23 cellular contexts compared by ENCODE assay signal in the genomic region with DNA sequence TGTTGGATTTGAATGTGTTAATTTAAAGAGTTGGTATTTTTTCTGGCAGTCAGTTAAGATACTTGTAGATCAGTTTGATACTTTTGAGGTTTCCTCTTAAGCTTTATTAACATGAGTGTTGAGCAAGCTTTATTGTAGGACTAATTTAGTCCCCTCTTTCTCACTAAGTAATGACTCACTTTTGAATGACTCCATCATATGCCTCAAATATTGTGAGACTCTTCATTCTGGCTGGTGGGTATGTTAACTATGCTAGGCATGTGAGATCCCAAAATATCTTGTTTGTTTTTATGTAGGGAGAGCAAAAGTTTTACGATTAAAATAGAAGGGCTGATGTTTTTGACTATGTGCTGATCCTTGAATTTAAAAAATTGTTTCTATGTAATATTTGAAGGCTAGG.
"Had no signal": no experiment of that assay in that cellular context is flagged by ENCODE, and none has a peak within 500 bp of the region (broad histone marks: within the 10 kb centered on the region; RNA-seq: fewer than 3 reads in every experiment).

No MANE protein-coding gene starts in this region.

- H3K4me3 ChIP-seq: sigmoid colon, smooth muscle cell, upper lobe of right lung had no signal

- FAIRE-seq: endothelial cell of umbilical vein, kidney had no signal

- H3K27me3 ChIP-seq: brain microvascular endothelial cell, sigmoid colon, upper lobe of right lung had no signal

- DNase-seq: activated B cell treated with CpG ODN at 0.5 μM for 24 hours; activated naive CD4-positive, alpha-beta T cell treated with Interleukin-2 at 50 U/mL for 16 hours; activated T-cell treated with anti-CD3 and anti-CD28 coated beads for 4 hours; activated T-cell treated with anti-CD3 and anti-CD28 coated beads, Interleukin-2, amount 50 U/mL, for 72 hours; anterior cingulate cortex; brain microvascular endothelial cell; central memory CD4-positive, alpha-beta T cell; head of caudate nucleus; hypothalamus; immature natural killer cell; kidney; left colon; sigmoid colon; stimulated activated CD4-positive, alpha-beta T cell treated with anti-CD3 and anti-CD28 coated beads, Interleukin-1b, Interleukin-23, amount 100 ng/mL, for 48 hours; stimulated activated CD4-positive, alpha-beta T cell treated with anti-CD3 and anti-CD28 coated beads, Interleukin-4, amount 100 ng/mL, for 4 hours; stimulated activated CD8-positive, alpha-beta memory T cell treated with anti-CD3 and anti-CD28 coated beads, Interleukin-4, amount 100 ng/mL, for 48 hours; stimulated activated naive CD8-positive, alpha-beta T cell treated with anti-CD3 and anti-CD28 coated beads, Interleukin-15, amount 100 ng/mL, for 72 hours; substantia nigra; T-helper 1 cell; upper lobe of right lung had no signal

- H3K4me2 ChIP-seq: smooth muscle cell had no signal

- H3K27ac ChIP-seq: brain microvascular endothelial cell, sigmoid colon, upper lobe of right lung had no signal

- H3K4me1 ChIP-seq: sigmoid colon, upper lobe of right lung had no signal

- H3K36me3 ChIP-seq: brain microvascular endothelial cell, sigmoid colon, upper lobe of right lung had no signal

- ATAC-seq: activated T-cell treated with anti-CD3 and anti-CD28 coated beads, Interleukin-2, amount 50 U/mL, for 72 hours; left colon; stimulated activated memory B cell treated with anti-CD40 and anti-IgM and Interleukin-4, amounts not matched to agents 10 μg/mL and 1 μg/mL and 100 μg/mL, for 72 hours; stimulated activated naive CD8-positive, alpha-beta T cell treated with anti-CD3 and anti-CD28 coated beads, Interleukin-15, amount 100 ng/mL, for 72 hours; upper lobe of right lung had no signal
